Comparison of ENCODE assay signal across 7 cellular contexts in the genomic region with DNA sequence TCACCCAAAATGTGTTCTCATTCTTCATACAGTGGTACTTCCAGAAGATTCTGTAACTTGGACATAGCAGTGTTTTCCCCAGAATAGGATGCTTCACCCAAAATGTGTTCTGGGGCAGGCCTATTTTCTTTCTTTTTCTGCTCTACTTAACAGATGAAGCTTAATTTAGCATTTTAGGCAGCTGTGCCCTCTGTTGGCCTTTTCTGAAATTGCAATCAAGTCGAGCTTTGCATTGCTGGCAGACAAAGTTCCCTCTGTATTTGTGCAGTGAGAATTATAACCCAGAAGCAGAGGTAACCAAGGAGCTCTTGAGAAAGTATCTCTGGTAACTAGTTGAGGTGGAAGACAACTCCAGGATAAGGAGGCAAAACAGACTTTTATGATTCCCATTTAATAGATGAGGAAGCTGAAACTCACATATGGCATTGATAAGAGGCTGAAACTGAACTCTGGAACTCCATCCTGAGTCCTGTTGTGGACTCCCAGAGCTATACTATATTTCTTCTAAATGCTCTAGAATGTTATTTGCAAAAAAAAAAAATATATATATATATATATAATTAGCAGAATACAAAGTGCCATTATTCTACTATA. TPM values are rescaled to one million over a fixed set of nuclear protein-coding genes. Genes with fewer than 3 reads are reported as not detected.
DNase-seq lines count a peak whose midpoint lies in the region; ATAC-seq and TF ChIP-seq lines count a peak whose summit lies in the region.

No MANE protein-coding gene starts in this region.

- peak; percentile 75 for TF ChIP-seq CTCF in foreskin fibroblast (IDR thresholded peaks at IDR 0.05; ENCODE audit: low read depth, low read length)

- DNase-seq in Daoy (ENCODE audit: low read depth), result peak; percentile 47
- DNase-seq in H4 (ENCODE audit: low spot score), result peak; percentile 44
- peak; percentile 10 for DNase-seq in NCI-H2107 (lab: John Stamatoyannopoulos, UW)
- peak; percentile 16 for DNase-seq in activated CD4-positive, alpha-beta T cell treated with anti-CD3 and anti-CD28 coated beads, Interleukin-2, amount 50 U/mL, for 1 hour
- DNase-seq in foreskin fibroblast, result peak; percentile 40 to 73
- DNase-seq in renal cortical epithelial cell (ENCODE audit: low read depth), result peak; percentile 47

- ATAC-seq in GM21737 (IDR thresholded peaks at IDR 0.05; ENCODE audit: unreplicated experiment), result no peak

- no peak overlapping the region for H3K4me3 ChIP-seq in foreskin fibroblast (ENCODE audit: low read depth in 1 of 2, low read length in 2 of 2)

RNA-seq across cellular contexts. Expression of a gene that starts 50.3 kb away (rescaled TPM):
- total RNA-seq in Daoy (2014; rRNA removed; shearing (Covaris generic)), result not detected in 2 replicates
- not detected in 2 replicates for total RNA-seq in H4 (2014; rRNA removed; shearing (Covaris generic))
- total RNA-seq in renal cortical epithelial cell, result under 0.01 TPM in 1 of 2 replicates, not detected in the other
